In genomic region chr10:93566435-93567276, GRCh38 we compare ENCODE assay signal across 9 cellular contexts. TPM values are rescaled to one million over a fixed set of nuclear protein-coding genes. Genes with fewer than 3 reads are reported as not detected.
DNase-seq lines count a peak whose midpoint lies in the region; TF ChIP-seq lines count a peak whose summit lies in the region.
"Had no signal": no experiment of that assay in that cellular context is flagged by ENCODE, and none has a peak within 500 bp of the region (broad histone marks: within the 10 kb centered on the region; RNA-seq: fewer than 3 reads in every experiment).

Gene FFAR4, plus strand, starts transcription at chr10:93566665. Its CDS starts 56 bp downstream, at chr10:93566721.

- DNase-seq in NCI-H82 (lab: John Stamatoyannopoulos, UW) (peak; percentile 4), NCI-H82 treated with DMSO at 0.1 percent for 48 hours (lab: John Stamatoyannopoulos, UW; ENCODE audit: unreplicated experiment) (no peak), coronary artery (ENCODE audit: low spot score) (no peak), mesendoderm (peak; percentile 49), type B pancreatic cell (ENCODE audit: extremely low spot score, unreplicated experiment) (no peak), NCI-H2171 treated with DMSO at 0.1 percent for 48 hours (lab: John Stamatoyannopoulos, UW) (no peak), NAMALWA (ENCODE audit: low spot score) (no peak), NCI-H345 treated with DMSO at 0.1 percent for 48 hours (lab: John Stamatoyannopoulos, UW; ENCODE audit: unreplicated experiment) (no peak)

- H3K4me3 Mint-ChIP-seq in type B pancreatic cell, result peak within 1 kb of the TSS; percentile 87

- no peak within 1 kb of the TSS for H2BK120ac ChIP-seq in mesendoderm (ENCODE audit: low read depth, low read length)

- H3K4me1 ChIP-seq in mesendoderm (ENCODE audit: control insufficient read depth, low read depth, low read length), result no peaks in the 10 kb centered on the region

- H3K79me1 ChIP-seq in mesendoderm (ENCODE audit: low read length), result no peaks in the 10 kb centered on the region

- no peak within 1 kb of the TSS for H2BK5ac ChIP-seq in mesendoderm (ENCODE audit: low read length)

- H4K8ac ChIP-seq in mesendoderm (ENCODE audit: low read depth, low read length), result no peak within 1 kb of the TSS

- no peak within 1 kb of the TSS for H4K5ac ChIP-seq in mesendoderm (ENCODE audit: low read length)

- H3K9ac ChIP-seq in mesendoderm (ENCODE audit: low read length), result peak within 1 kb of the TSS; percentile 16

- H2BK15ac ChIP-seq in mesendoderm (replicated peaks; ENCODE audit: low read depth), result no peak within 1 kb of the TSS

- H3K4me3 ChIP-seq in coronary artery, result peak within 1 kb of the TSS; percentile 66
- H3K4me3 ChIP-seq in mesendoderm (ENCODE audit: low read length), result peak within 1 kb of the TSS; percentile 26

- peak within 1 kb of the TSS; percentile 66 for H3K23ac ChIP-seq in mesendoderm (ENCODE audit: low read length)

- peaks cover 12% of the 10 kb centered on the region for H3K4me1 Mint-ChIP-seq in type B pancreatic cell (ENCODE audit: unreplicated experiment)

- H3K27ac ChIP-seq in coronary artery (no peak within 1 kb of the TSS), mesendoderm (ENCODE audit: low read depth, low read length) (no peak within 1 kb of the TSS)

- TF ChIP-seq CTCF in coronary artery (IDR thresholded peaks at IDR 0.05) (no peak), type B pancreatic cell (conservative IDR thresholded peaks at IDR 0.05) (no peak)

- peak within 1 kb of the TSS; percentile 60 for H3K56ac ChIP-seq in mesendoderm (ENCODE audit: low read length)

- peak within 1 kb of the TSS; percentile 89 for H3K4me2 ChIP-seq in mesendoderm (ENCODE audit: low read length)

- H3K27ac Mint-ChIP-seq in type B pancreatic cell, result no peak within 1 kb of the TSS

- H3K27me3 Mint-ChIP-seq in type B pancreatic cell, result peaks cover 77% of the 10 kb centered on the region

- H3K4ac ChIP-seq in mesendoderm (ENCODE audit: low read depth, low read length), result no peak within 1 kb of the TSS

- H3K79me2 ChIP-seq in mesendoderm (ENCODE audit: control insufficient read depth, insufficient read depth, low read length), result no peaks in the 10 kb centered on the region

- H2AK5ac ChIP-seq in mesendoderm (ENCODE audit: low read length), result no peak within 1 kb of the TSS

- peaks cover 29% of the 10 kb centered on the region for H3K27me3 ChIP-seq in mesendoderm (ENCODE audit: insufficient read depth, low read length, poor library complexity)

- H3K9me3 Mint-ChIP-seq in type B pancreatic cell, result no peaks in the 10 kb centered on the region

- no peaks in the 10 kb centered on the region for H3K36me3 Mint-ChIP-seq in type B pancreatic cell

- no peaks in the 10 kb centered on the region for H3K36me3 ChIP-seq in mesendoderm (ENCODE audit: control insufficient read depth, insufficient read depth, low read length)

- no CpG with 5 or more reads among the region's 85 CpGs for WGBS in mesendoderm (ENCODE audit: extremely low coverage, insufficient coverage, low lambda C conversion rate)

- H3K18ac ChIP-seq in mesendoderm (ENCODE audit: low read length), result no peak within 1 kb of the TSS

RNA-seq across cellular contexts. Expression of gene FFAR4, which starts in this region (rescaled TPM):
- 0.18 TPM for polyA plus RNA-seq in mesendoderm (2013, experiment 1 of 2)
- polyA plus RNA-seq in mesendoderm (2013, experiment 2 of 2), result 0.21 TPM
- total RNA-seq in type B pancreatic cell (ENCODE audit: low replicate concordance), result 0.70 and 1.2 TPM in 2 replicates
- polyA plus RNA-seq: BJ had no signal

Comparison
In these comparisons a context has a peak if more than half of its experiments do, and no peak if none do; other contexts are left out.
1. DNase-seq: peak in NCI-H82 (single experiment) and mesendoderm (single experiment); none in NCI-H82 treated with DMSO at 0.1 percent for 48 hours (single experiment), coronary artery (single experiment), type B pancreatic cell (single experiment), NCI-H2171 treated with DMSO at 0.1 percent for 48 hours (single experiment), NAMALWA (single experiment) and NCI-H345 treated with DMSO at 0.1 percent for 48 hours (single experiment).